1 cellular context compared by ENCODE assay signal in genomic region chr4:88134536-88135361, GRCh38.
TF ChIP-seq lines count a peak whose summit lies in the region.

No MANE protein-coding gene starts in this region.

TF ChIP-seq in liver, 16 proteins besides CTCF, POLR2A, EP300 and RAD21 (continued from another document):
- TF ChIP-seq REST (IDR thresholded peaks at IDR 0.05) (no peak), FOXA2 (IDR thresholded peaks at IDR 0.05) (no peak), JUND (IDR thresholded peaks at IDR 0.05) (no peak), TAF1 (conservative IDR thresholded peaks at IDR 0.05) (no peak)
